Comparison of ENCODE assay signal across 8 cellular contexts in the genomic region with DNA sequence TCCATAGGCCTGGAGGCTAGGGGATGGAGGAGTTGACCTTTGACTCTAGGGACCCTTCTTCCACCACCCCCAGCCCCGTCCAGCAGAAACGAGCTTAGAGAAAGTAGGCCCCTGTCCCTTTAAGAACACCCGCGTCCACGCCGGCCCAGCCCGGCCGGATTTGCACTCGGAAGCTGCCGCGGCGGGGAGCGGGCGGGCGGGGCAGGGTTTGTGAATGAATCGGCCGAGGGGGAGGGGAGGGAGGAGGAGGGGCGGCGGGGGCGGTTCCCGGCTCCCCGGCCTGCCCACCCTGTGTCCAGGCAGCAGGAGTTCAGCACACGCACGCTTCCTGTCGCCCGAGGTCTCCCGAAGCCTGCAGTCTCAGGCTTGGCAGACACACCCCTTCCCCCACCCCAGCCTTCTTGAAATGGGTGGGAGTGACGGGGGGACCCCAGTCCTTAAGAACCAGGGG. TPM values are rescaled to one million over a fixed set of nuclear protein-coding genes. Genes with fewer than 3 reads are reported as not detected.
DNase-seq lines count a peak whose midpoint lies in the region; ATAC-seq and TF ChIP-seq lines count a peak whose summit lies in the region.

No MANE protein-coding gene starts in this region.

- no peaks in the 10 kb centered on the region for H3K36me3 ChIP-seq in psoas muscle (ENCODE audit: insufficient read depth in 1 of 2, low read depth in 1 of 2)

- WGBS in psoas muscle, 3 donors = 0 to 1% (median 1%) methylated on average over 19 to 28 of the region's 28 CpGs

- peak overlapping the region; percentile 32 for H3K4me3 ChIP-seq in psoas muscle

- DNase-seq in DMS53 (lab: John Stamatoyannopoulos, UW) (peak; percentile 75), DMS53 treated with DMSO at 0.1 percent for 48 hours (lab: John Stamatoyannopoulos, UW; ENCODE audit: unreplicated experiment) (no peak), NCI-H82 treated with DMSO at 0.1 percent for 48 hours (lab: John Stamatoyannopoulos, UW; ENCODE audit: unreplicated experiment) (peak; percentile 64), psoas muscle (peak; percentile 40 to 57), T-helper 9 cell (no peak)
- no peak for DNase-seq in activated naive CD8-positive, alpha-beta T cell treated with anti-CD3 and anti-CD28 coated beads, Interleukin-2, amount 50 U/mL, for 24 hours

- no peak overlapping the region for H3K4me3 Mint-ChIP-seq in activated naive CD8-positive, alpha-beta T cell treated with anti-CD3 and anti-CD28 coated beads, Interleukin-2, amount 50 U/mL, for 24 hours

- peaks cover 4% of the 10 kb centered on the region for H3K9me3 Mint-ChIP-seq in activated naive CD8-positive, alpha-beta T cell treated with anti-CD3 and anti-CD28 coated beads, Interleukin-2, amount 50 U/mL, for 24 hours

- intact Hi-C loops in psoas muscle (cut with DNase I) = no loop called here

- TF ChIP-seq CTCF in psoas muscle (IDR thresholded peaks at IDR 0.05) = no peak

- peaks cover 75% of the 10 kb centered on the region for H3K27me3 Mint-ChIP-seq in activated naive CD8-positive, alpha-beta T cell treated with anti-CD3 and anti-CD28 coated beads, Interleukin-2, amount 50 U/mL, for 24 hours

- H3K4me1 Mint-ChIP-seq in activated naive CD8-positive, alpha-beta T cell treated with anti-CD3 and anti-CD28 coated beads, Interleukin-2, amount 50 U/mL, for 24 hours = peaks cover 8% of the 10 kb centered on the region

- H3K36me3 Mint-ChIP-seq in activated naive CD8-positive, alpha-beta T cell treated with anti-CD3 and anti-CD28 coated beads, Interleukin-2, amount 50 U/mL, for 24 hours (ENCODE audit: low read depth) = peaks cover 2% of the 10 kb centered on the region

- H3K27ac ChIP-seq in psoas muscle = no peak overlapping the region

- peaks cover 0 to 64% (median 33%) of the 10 kb centered on the region in 3 donors for H3K27me3 ChIP-seq in psoas muscle (ENCODE audit: insufficient read depth in 3 of 3, low read length in 2 of 3)

- H3K4me1 ChIP-seq in psoas muscle = peaks cover 6% of the 10 kb centered on the region

- no peaks in the 10 kb centered on the region for H3K9me3 ChIP-seq in psoas muscle

- H3K27ac Mint-ChIP-seq in activated naive CD8-positive, alpha-beta T cell treated with anti-CD3 and anti-CD28 coated beads, Interleukin-2, amount 50 U/mL, for 24 hours = no peak overlapping the region

- peak; percentile 11 for ATAC-seq in esophagus mucosa
- ATAC-seq in psoas muscle = no peak
- no peak for ATAC-seq in activated naive CD8-positive, alpha-beta T cell treated with anti-CD3 and anti-CD28 coated beads, Interleukin-2, amount 50 U/mL, for 24 hours
- no peak for ATAC-seq in GM18868 (IDR thresholded peaks at IDR 0.05; ENCODE audit: unreplicated experiment)

RNA-seq across cellular contexts. Expression of a gene that starts 1.5 kb away (rescaled TPM):
- total RNA-seq in esophagus mucosa = 0.04 TPM
- total RNA-seq in psoas muscle = under 1 TPM in 2 of 4 donors, not detected in 2; 0.04 to 0.19 TPM
- under 1 TPM in 2 of 3 donors, not detected in 1; 0.04 to 0.05 TPM for polyA plus RNA-seq in psoas muscle

RNA-seq across cellular contexts. Expression of a gene that starts 32.7 kb away (rescaled TPM):
- total RNA-seq in esophagus mucosa = 16.9 TPM
- total RNA-seq in psoas muscle = 10 to 100 TPM; 42.4 to 60.6 (median 49.1) TPM
- 10 to 100 TPM; 19.1 to 37.0 (median 24.3) TPM for polyA plus RNA-seq in psoas muscle

Comparison
In these comparisons a context has a peak if more than half of its experiments do, and no peak if none do; other contexts are left out.
1. DNase-seq: peak in DMS53 (single experiment), NCI-H82 treated with DMSO at 0.1 percent for 48 hours (single experiment) and psoas muscle (2 of 2); none in DMS53 treated with DMSO at 0.1 percent for 48 hours (single experiment), activated naive CD8-positive, alpha-beta T cell treated with anti-CD3 and anti-CD28 coated beads, Interleukin-2, amount 50 U/mL, for 24 hours (single experiment) and T-helper 9 cell (single experiment).